ENCODE assay signal across 8 cellular contexts in the genomic region with DNA sequence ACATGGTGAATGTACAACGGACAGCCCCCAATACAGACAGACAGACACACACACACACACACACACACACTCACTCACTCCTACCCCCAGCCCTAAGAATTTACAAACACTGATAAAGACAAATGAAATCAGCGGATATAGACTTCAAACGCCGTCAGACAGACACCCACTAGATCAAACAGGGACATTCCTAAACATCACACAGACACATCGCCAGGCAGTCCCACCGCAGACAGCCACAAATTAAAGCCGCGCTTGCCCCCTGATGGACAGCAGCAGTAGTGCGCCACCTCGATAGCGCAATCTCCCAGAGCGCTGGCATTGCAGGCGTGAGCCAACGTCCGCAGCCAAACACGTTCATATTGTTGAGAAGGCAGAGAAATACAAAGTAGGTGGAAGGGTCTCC. TPM values are rescaled to one million over a fixed set of nuclear protein-coding genes. Genes with fewer than 3 reads are reported as not detected.
DNase-seq lines count a peak whose midpoint lies in the region; ATAC-seq and TF ChIP-seq lines count a peak whose summit lies in the region.

No MANE protein-coding gene starts in this region.

- peak; percentile 96 for TF ChIP-seq CTCF in GM12864 (IDR thresholded peaks at IDR 0.05; ENCODE audit: low read depth, low read length, missing control alignments)

- ATAC-seq in HG02798 (IDR thresholded peaks at IDR 0.05; ENCODE audit: poor library complexity, unreplicated experiment) (peak; percentile 77), left lobe of liver (peak; percentile 91), GM21367 (IDR thresholded peaks at IDR 0.05; ENCODE audit: unreplicated experiment) (no peak)

- H3K4me3 ChIP-seq in GM12864 (ENCODE audit: low read depth, low read length), result no peak overlapping the region; the same call in 1 of the 2 replicates

- DNase-seq in GM12864 (ENCODE audit: low read depth), result peak; percentile 66
- DNase-seq in NCI-H524 (lab: John Stamatoyannopoulos, UW), result peak; percentile 54 to 71
- peak; percentile 83 for DNase-seq in activated CD4-positive, alpha-beta T cell treated with anti-CD3 and anti-CD28 coated beads for 1 hour
- peak; percentile 66 for DNase-seq in cerebellar cortex (ENCODE audit: low spot score)
- peak; percentile 80 for DNase-seq in left lobe of liver (ENCODE audit: low spot score)
- DNase-seq in stimulated activated CD4-positive, alpha-beta T cell treated with anti-CD3 and anti-CD28 coated beads, Interleukin-4, amount 100 ng/mL, for 1 hour, result peak; percentile 89

RNA-seq across cellular contexts. Expression of a gene that starts 24.7 kb away (rescaled TPM):
- total RNA-seq in left lobe of liver, result 0.88 TPM
